1 cellular context compared by ENCODE assay signal in genomic region chr7:157000741-157001653, GRCh38.
TF ChIP-seq lines count a peak whose summit lies in the region.

No MANE protein-coding gene starts in this region.

TF ChIP-seq in HepG2, 621 proteins besides CTCF, POLR2A, EP300 and RAD21:
- no peak for TF ChIP-seq ZFAT (CRISPR knock-in tag; conservative IDR thresholded peaks at IDR 0.05)
- no peak for TF ChIP-seq SRF (IDR thresholded peaks at IDR 0.05; ENCODE audit: low read depth, low read length)
- TF ChIP-seq CEBPB (IDR thresholded peaks at IDR 0.05; ENCODE audit: borderline replicate concordance, low read depth, low read length) = peak; percentile 33; the same call in 1 of the 2 replicates
- TF ChIP-seq NFKBIZ (CRISPR knock-in tag; IDR thresholded peaks at IDR 0.05) = no peak
- TF ChIP-seq TGIF2 (CRISPR knock-in tag; IDR thresholded peaks at IDR 0.05) = no peak
- 0 out of 2 replicates have a peak, but pooled peaks have one; percentile 25 for TF ChIP-seq ZNF772 (CRISPR knock-in tag; IDR thresholded peaks at IDR 0.05)
- no peak for TF ChIP-seq ZNF800 (CRISPR knock-in tag; IDR thresholded peaks at IDR 0.05)
- TF ChIP-seq ATF4 (CRISPR knock-in tag; IDR thresholded peaks at IDR 0.05) = peak in 1 of 2 experiments; percentile 84; a peak in 1 of 4 replicates
- TF ChIP-seq, protein P1, sequence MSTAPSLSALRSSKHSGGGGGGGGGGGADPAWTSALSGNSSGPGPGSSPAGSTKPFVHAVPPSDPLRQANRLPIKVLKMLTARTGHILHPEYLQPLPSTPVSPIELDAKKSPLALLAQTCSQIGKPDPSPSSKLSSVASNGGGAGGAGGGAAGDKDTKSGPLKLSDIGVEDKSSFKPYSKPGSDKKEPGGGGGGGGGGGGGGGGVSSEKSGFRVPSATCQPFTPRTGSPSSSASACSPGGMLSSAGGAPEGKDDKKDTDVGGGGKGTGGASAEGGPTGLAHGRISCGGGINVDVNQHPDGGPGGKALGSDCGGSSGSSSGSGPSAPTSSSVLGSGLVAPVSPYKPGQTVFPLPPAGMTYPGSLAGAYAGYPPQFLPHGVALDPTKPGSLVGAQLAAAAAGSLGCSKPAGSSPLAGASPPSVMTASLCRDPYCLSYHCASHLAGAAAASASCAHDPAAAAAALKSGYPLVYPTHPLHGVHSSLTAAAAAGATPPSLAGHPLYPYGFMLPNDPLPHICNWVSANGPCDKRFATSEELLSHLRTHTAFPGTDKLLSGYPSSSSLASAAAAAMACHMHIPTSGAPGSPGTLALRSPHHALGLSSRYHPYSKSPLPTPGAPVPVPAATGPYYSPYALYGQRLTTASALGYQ (CRISPR knock-in tag; IDR thresholded peaks at IDR 0.05) = no peak
- no peak for TF ChIP-seq MED13 (CRISPR knock-in tag; IDR thresholded peaks at IDR 0.05)
- TF ChIP-seq ZNF318 (CRISPR knock-in tag; IDR thresholded peaks at IDR 0.05) = no peak
- TF ChIP-seq, protein P2, sequence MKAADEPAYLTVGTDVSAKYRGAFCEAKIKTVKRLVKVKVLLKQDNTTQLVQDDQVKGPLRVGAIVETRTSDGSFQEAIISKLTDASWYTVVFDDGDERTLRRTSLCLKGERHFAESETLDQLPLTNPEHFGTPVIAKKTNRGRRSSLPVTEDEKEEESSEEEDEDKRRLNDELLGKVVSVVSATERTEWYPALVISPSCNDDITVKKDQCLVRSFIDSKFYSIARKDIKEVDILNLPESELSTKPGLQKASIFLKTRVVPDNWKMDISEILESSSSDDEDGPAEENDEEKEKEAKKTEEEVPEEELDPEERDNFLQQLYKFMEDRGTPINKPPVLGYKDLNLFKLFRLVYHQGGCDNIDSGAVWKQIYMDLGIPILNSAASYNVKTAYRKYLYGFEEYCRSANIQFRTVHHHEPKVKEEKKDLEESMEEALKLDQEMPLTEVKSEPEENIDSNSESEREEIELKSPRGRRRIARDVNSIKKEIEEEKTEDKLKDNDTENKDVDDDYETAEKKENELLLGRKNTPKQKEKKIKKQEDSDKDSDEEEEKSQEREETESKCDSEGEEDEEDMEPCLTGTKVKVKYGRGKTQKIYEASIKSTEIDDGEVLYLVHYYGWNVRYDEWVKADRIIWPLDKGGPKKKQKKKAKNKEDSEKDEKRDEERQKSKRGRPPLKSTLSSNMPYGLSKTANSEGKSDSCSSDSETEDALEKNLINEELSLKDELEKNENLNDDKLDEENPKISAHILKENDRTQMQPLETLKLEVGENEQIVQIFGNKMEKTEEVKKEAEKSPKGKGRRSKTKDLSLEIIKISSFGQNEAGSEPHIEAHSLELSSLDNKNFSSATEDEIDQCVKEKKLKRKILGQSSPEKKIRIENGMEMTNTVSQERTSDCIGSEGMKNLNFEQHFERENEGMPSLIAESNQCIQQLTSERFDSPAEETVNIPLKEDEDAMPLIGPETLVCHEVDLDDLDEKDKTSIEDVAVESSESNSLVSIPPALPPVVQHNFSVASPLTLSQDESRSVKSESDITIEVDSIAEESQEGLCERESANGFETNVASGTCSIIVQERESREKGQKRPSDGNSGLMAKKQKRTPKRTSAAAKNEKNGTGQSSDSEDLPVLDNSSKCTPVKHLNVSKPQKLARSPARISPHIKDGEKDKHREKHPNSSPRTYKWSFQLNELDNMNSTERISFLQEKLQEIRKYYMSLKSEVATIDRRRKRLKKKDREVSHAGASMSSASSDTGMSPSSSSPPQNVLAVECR (CRISPR knock-in tag; IDR thresholded peaks at IDR 0.05; ENCODE audit: borderline replicate concordance) = 0 out of 2 replicates have a peak, but pooled peaks have one; percentile 21
- no peak for TF ChIP-seq CREBL2 (CRISPR knock-in tag; IDR thresholded peaks at IDR 0.05; ENCODE audit: borderline replicate concordance)
- TF ChIP-seq REXO4 (CRISPR knock-in tag; IDR thresholded peaks at IDR 0.05; ENCODE audit: borderline replicate concordance) = no peak
- no peak for TF ChIP-seq AKAP8 (CRISPR knock-in tag; IDR thresholded peaks at IDR 0.05)
- TF ChIP-seq ZNF317 (CRISPR knock-in tag; IDR thresholded peaks at IDR 0.05) = no peak
- no peak for TF ChIP-seq TRIM24 (CRISPR knock-in tag; IDR thresholded peaks at IDR 0.05)
- TF ChIP-seq TBX2 (CRISPR knock-in tag; IDR thresholded peaks at IDR 0.05; ENCODE audit: borderline replicate concordance) = no peak
- TF ChIP-seq KDM5B (CRISPR knock-in tag; IDR thresholded peaks at IDR 0.05; ENCODE audit: borderline replicate concordance) = no peak
- TF ChIP-seq CEBPG (CRISPR knock-in tag; IDR thresholded peaks at IDR 0.05) = 0 out of 2 replicates have a peak, but pooled peaks have one; percentile 30
